Comparison of ENCODE assay signal across 1 cellular context in genomic region chr20:62121776-62122658, GRCh38.
TF ChIP-seq lines count a peak whose summit lies in the region.

Gene LSM14B, plus strand, starts transcription at chr20:62122475. Its CDS starts 192 bp downstream, at chr20:62122667.

TF ChIP-seq in HepG2, 621 proteins besides CTCF, POLR2A, EP300 and RAD21 (continued from another document and continues in another):
- TF ChIP-seq ZBTB4 (CRISPR knock-in tag; IDR thresholded peaks at IDR 0.05; ENCODE audit: borderline replicate concordance) (no peak), BRF2 (CRISPR knock-in tag; IDR thresholded peaks at IDR 0.05) (peak; percentile 56), BORCS8-MEF2B (CRISPR knock-in tag; IDR thresholded peaks at IDR 0.05) (peak; percentile 89), ARID4A (CRISPR knock-in tag; IDR thresholded peaks at IDR 0.05; ENCODE audit: borderline replicate concordance) (peak; percentile 81), HDAC1 (CRISPR knock-in tag; IDR thresholded peaks at IDR 0.05) (peak; percentile 66; the same call in 1 of the 2 replicates), ZNF543 (CRISPR knock-in tag; IDR thresholded peaks at IDR 0.05) (0 out of 2 replicates have a peak, but pooled peaks have one; percentile 57), NFYC (CRISPR knock-in tag; IDR thresholded peaks at IDR 0.05) (peak; percentile 80), CSRNP2 (CRISPR knock-in tag; conservative IDR thresholded peaks at IDR 0.05; ENCODE audit: low read depth) (peak; percentile 97; the same call in 1 of the 2 replicates), ZBTB10 (CRISPR knock-in tag; IDR thresholded peaks at IDR 0.05; ENCODE audit: borderline replicate concordance) (peak; percentile 68), HNRNPK (IDR thresholded peaks at IDR 0.05; ENCODE audit: low read depth, low read length, poor library complexity, severe bottlenecking) (peak; percentile 81), ZNF570 (CRISPR knock-in tag; IDR thresholded peaks at IDR 0.05; ENCODE audit: borderline replicate concordance) (no peak), ELF4 (CRISPR knock-in tag; IDR thresholded peaks at IDR 0.05; ENCODE audit: borderline replicate concordance) (0 out of 2 replicates have a peak, but pooled peaks have one; percentile 6), MXD4 (CRISPR knock-in tag; IDR thresholded peaks at IDR 0.05) (peak; percentile 78), ZBTB38 (CRISPR knock-in tag; IDR thresholded peaks at IDR 0.05) (peak; percentile 16; the same call in 1 of the 2 replicates), ZNF841 (CRISPR knock-in tag; IDR thresholded peaks at IDR 0.05; ENCODE audit: borderline replicate concordance) (peak; percentile 95), RNF2 (conservative IDR thresholded peaks at IDR 0.05; ENCODE audit: low read depth) (peak; percentile 77), DRAP1 (CRISPR knock-in tag; IDR thresholded peaks at IDR 0.05) (peak; percentile 69; the same call in 1 of the 2 replicates), DPF2 (CRISPR knock-in tag; IDR thresholded peaks at IDR 0.05; ENCODE audit: borderline replicate concordance, low read depth) (no peak), ARNT2 (CRISPR knock-in tag; IDR thresholded peaks at IDR 0.05; ENCODE audit: low read depth) (peak; percentile 98), ELF3 (CRISPR knock-in tag; IDR thresholded peaks at IDR 0.05) (peak; percentile 65; the same call in 1 of the 2 replicates), ZBTB8A (CRISPR knock-in tag; IDR thresholded peaks at IDR 0.05; ENCODE audit: borderline replicate concordance, low read depth) (no peak), ZNF563 (CRISPR knock-in tag; IDR thresholded peaks at IDR 0.05) (peak; percentile 53), POGK (CRISPR knock-in tag; conservative IDR thresholded peaks at IDR 0.05) (peak; percentile 84), NR2C2 (CRISPR knock-in tag; IDR thresholded peaks at IDR 0.05; ENCODE audit: borderline replicate concordance) (peak; percentile 7; the same call in 1 of the 2 replicates), SP4 (CRISPR knock-in tag; IDR thresholded peaks at IDR 0.05) (peak; percentile 97), NONO (IDR thresholded peaks at IDR 0.05) (no peak), NONO (CRISPR knock-in tag; conservative IDR thresholded peaks at IDR 0.05) (peak; percentile 71), ZBTB40 (IDR thresholded peaks at IDR 0.05) (no peak), ZBTB40 (CRISPR knock-in tag; IDR thresholded peaks at IDR 0.05) (0 out of 2 replicates have a peak, but pooled peaks have one; percentile 34), HNRNPL (IDR thresholded peaks at IDR 0.05; ENCODE audit: low read depth, low read length) (peak; percentile 45; the same call in 1 of the 2 replicates)
